Comparison of ENCODE assay signal across 8 cellular contexts in genomic region chr4:173257732-173258717, GRCh38.
DNase-seq lines count a peak whose midpoint lies in the region; ATAC-seq and TF ChIP-seq lines count a peak whose summit lies in the region.

No MANE protein-coding gene starts in this region.

- H3K4me1 Mint-ChIP-seq in progenitor cell of endocrine pancreas (ENCODE audit: low read depth): no peaks in the 10 kb centered on the region

- no peaks in the 10 kb centered on the region for H3K27me3 ChIP-seq in RWPE2 (ENCODE audit: insufficient read depth, poor library complexity, severe bottlenecking)

- H3K27ac ChIP-seq in RWPE2 (ENCODE audit: poor library complexity, severe bottlenecking): no peak overlapping the region

- peaks cover under 1% of the 10 kb centered on the region for H3K4me1 ChIP-seq in RWPE2 (ENCODE audit: insufficient read depth, poor library complexity, severe bottlenecking)

- H3K4me3 ChIP-seq in RWPE2 (ENCODE audit: severe bottlenecking): no peak overlapping the region

- H3K36me3 ChIP-seq in RWPE2 (ENCODE audit: low read depth): no peaks in the 10 kb centered on the region

- peak; percentile 72 for DNase-seq in ELR (ENCODE audit: low read depth)
- DNase-seq in HUDEP-2 (lab: John Stamatoyannopoulos, UW; ENCODE audit: unreplicated experiment in 76 of 76): peak in 59 of 76 experiments; percentile 2 to 70 (median 32)
- DNase-seq in RWPE2 (ENCODE audit: low spot score): no peak
- peak; percentile 14 for DNase-seq in activated gamma-delta T cell treated with anti-CD3 and anti-CD28 coated beads, Interleukin-2, amount 50 U/mL, for 16 hours (ENCODE audit: low read depth)
- DNase-seq in globus pallidus (ENCODE audit: low spot score): peak; percentile 76
- peak; percentile 47 for DNase-seq in progenitor cell of endocrine pancreas (ENCODE audit: low spot score, unreplicated experiment)
- no peak for DNase-seq in NCI-H1048 (lab: John Stamatoyannopoulos, UW)

- ATAC-seq in GM21526 (IDR thresholded peaks at IDR 0.05; ENCODE audit: low FRiP score, unreplicated experiment) (peak; percentile 86), RWPE2 (ENCODE audit: low read depth) (peak; percentile 96)

- H3K4me3 Mint-ChIP-seq in progenitor cell of endocrine pancreas (ENCODE audit: low read depth): no peak overlapping the region

- no peaks in the 10 kb centered on the region for H3K9me3 Mint-ChIP-seq in progenitor cell of endocrine pancreas (ENCODE audit: low read depth)

- no peaks in the 10 kb centered on the region for H3K36me3 Mint-ChIP-seq in progenitor cell of endocrine pancreas (ENCODE audit: insufficient read depth)

- no peak overlapping the region for H3K27ac Mint-ChIP-seq in progenitor cell of endocrine pancreas

- no peaks in the 10 kb centered on the region for H3K27me3 Mint-ChIP-seq in progenitor cell of endocrine pancreas

- TF ChIP-seq CTCF in RWPE2 (IDR thresholded peaks at IDR 0.05; ENCODE audit: poor library complexity, severe bottlenecking) (peak; percentile 88), progenitor cell of endocrine pancreas (IDR thresholded peaks at IDR 0.05; ENCODE audit: unreplicated experiment) (peak; percentile 79)

- H3K9me3 ChIP-seq in RWPE2 (ENCODE audit: severe bottlenecking): no peaks in the 10 kb centered on the region

Comparison
In these comparisons a context has a peak if more than half of its experiments do, and no peak if none do; other contexts are left out.
1. DNase-seq: peak in ELR (single experiment), HUDEP-2 (59 of 76), activated gamma-delta T cell treated with anti-CD3 and anti-CD28 coated beads, Interleukin-2, amount 50 U/mL, for 16 hours (single experiment), globus pallidus (single experiment) and progenitor cell of endocrine pancreas (single experiment); none in RWPE2 (single experiment) and NCI-H1048 (single experiment).